ENCODE assay signal across 9 cellular contexts in the genomic region with DNA sequence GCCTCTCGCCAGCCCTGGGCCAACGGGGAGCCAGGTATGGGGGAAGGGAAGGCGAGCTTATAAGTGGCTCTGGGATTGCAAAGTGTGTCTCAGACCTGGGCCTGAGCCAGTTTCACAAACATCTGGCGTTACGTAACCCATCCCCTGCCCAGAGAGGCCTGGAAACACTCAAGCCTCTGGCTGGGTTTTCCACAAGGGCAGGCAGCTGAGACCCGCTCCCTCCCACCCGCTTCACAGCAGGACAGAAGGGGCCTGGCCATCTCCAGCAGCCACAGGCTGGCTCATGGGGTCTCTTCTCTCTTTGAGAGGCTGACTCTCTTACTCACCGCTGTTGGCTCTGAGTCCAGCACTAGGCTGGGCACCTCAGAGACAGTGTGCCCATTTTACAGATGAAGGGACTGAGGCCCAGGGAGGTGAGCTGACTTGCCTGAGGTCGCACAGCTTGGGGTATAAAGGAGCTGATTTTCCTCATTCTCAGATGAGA. TPM values are rescaled to one million over a fixed set of nuclear protein-coding genes. Genes with fewer than 3 reads are reported as not detected.
DNase-seq lines count a peak whose midpoint lies in the region; ATAC-seq and TF ChIP-seq lines count a peak whose summit lies in the region.
"Had no signal": no experiment of that assay in that cellular context is flagged by ENCODE, and none has a peak within 500 bp of the region (broad histone marks: within the 10 kb centered on the region; RNA-seq: fewer than 3 reads in every experiment).

No MANE protein-coding gene starts in this region.

- no peak overlapping the region for H3K9ac ChIP-seq in liver (ENCODE audit: low read depth in 1 of 2, low read length in 2 of 2)

- H3K4me3 ChIP-seq in body of pancreas (no peak overlapping the region), liver (ENCODE audit: low read depth in 1 of 3, low read length in 3 of 3) (no peak overlapping the region)
- H3K4me3 ChIP-seq: skin epidermis had no signal

- no peaks in the 10 kb centered on the region for H3K9me3 ChIP-seq in body of pancreas
- no peaks in the 10 kb centered on the region for H3K9me3 ChIP-seq in liver (ENCODE audit: control insufficient read depth in 4 of 4, low read length in 3 of 4)

- 52% methylated on average over 5 to 9 of the region's 9 CpGs for WGBS in body of pancreas, 2 donors
- WGBS in liver = 37% methylated on average over 9 of the region's 9 CpGs

- peak in 1 of 2 donors; percentile 34 for TF ChIP-seq RAD21 in liver (IDR thresholded peaks at IDR 0.05)

- ATAC-seq in body of pancreas (no peak), HG02840 (IDR thresholded peaks at IDR 0.05; ENCODE audit: low FRiP score, unreplicated experiment) (no peak)

- H3K36me3 ChIP-seq in body of pancreas (replicated peaks in 1 of 2; ENCODE audit: insufficient read depth in 1 of 2, low read depth in 2 of 2) (no peaks in the 10 kb centered on the region), liver (ENCODE audit: control insufficient read depth in 4 of 4, insufficient read depth in 3 of 4, low read depth in 1 of 4, low read length in 3 of 4) (no peaks in the 10 kb centered on the region)

- no peak for TF ChIP-seq POLR2A in body of pancreas (IDR thresholded peaks at IDR 0.05)

- TF ChIP-seq CTCF in body of pancreas (IDR thresholded peaks at IDR 0.05) (no peak), liver (IDR thresholded peaks at IDR 0.05; ENCODE audit: low read depth, low read length, missing input control) (no peak)

- H3K27me3 ChIP-seq in body of pancreas (no peaks in the 10 kb centered on the region), liver (ENCODE audit: control insufficient read depth in 4 of 4, insufficient read depth in 4 of 4, low read length in 3 of 4) (no peaks in the 10 kb centered on the region)

- H3K4me1 ChIP-seq in body of pancreas (peaks cover 13% of the 10 kb centered on the region), liver (ENCODE audit: control insufficient read depth in 4 of 4, insufficient read depth in 4 of 4, low read length in 3 of 4) (peaks cover 6 to 25% (median 13%) of the 10 kb centered on the region in 4 donors)

- intact Hi-C loops in body of pancreas (cut with DNase I) = no loop called here

- H3K27ac ChIP-seq in body of pancreas (no peak overlapping the region), liver (ENCODE audit: low read depth in 1 of 2, low read length in 2 of 2) (no peak overlapping the region)

- DNase-seq in Ammon's horn (ENCODE audit: low spot score) (peak; percentile 48), NCI-H187 treated with DMSO at 0.1 percent for 48 hours (lab: John Stamatoyannopoulos, UW) (peak; percentile 2), body of pancreas (peak; percentile 52 to 77 (median 69)), NCI-H1930 (lab: John Stamatoyannopoulos, UW) (no peak), T-helper 9 cell (no peak)
- DNase-seq in stimulated activated naive CD4-positive, alpha-beta T cell treated with Interleukin-2 at 50 U/mL for 16 hours (lab: John Stamatoyannopoulos, UW) = no peak

TF ChIP-seq in liver, 16 proteins besides CTCF, POLR2A, EP300 and RAD21:
- TF ChIP-seq EGR1 (IDR thresholded peaks at IDR 0.05; ENCODE audit: low read depth in 2 of 2) = no peak
- TF ChIP-seq YY1 (IDR thresholded peaks at IDR 0.05) = no peak
- no peak for TF ChIP-seq FOXA1 (IDR thresholded peaks at IDR 0.05)
- TF ChIP-seq, protein P1, sequence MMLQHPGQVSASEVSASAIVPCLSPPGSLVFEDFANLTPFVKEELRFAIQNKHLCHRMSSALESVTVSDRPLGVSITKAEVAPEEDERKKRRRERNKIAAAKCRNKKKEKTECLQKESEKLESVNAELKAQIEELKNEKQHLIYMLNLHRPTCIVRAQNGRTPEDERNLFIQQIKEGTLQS (IDR thresholded peaks at IDR 0.05) = no peak
- TF ChIP-seq, protein P2, sequence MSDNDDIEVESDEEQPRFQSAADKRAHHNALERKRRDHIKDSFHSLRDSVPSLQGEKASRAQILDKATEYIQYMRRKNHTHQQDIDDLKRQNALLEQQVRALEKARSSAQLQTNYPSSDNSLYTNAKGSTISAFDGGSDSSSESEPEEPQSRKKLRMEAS (IDR thresholded peaks at IDR 0.05) = no peak
- TF ChIP-seq HNF4A (conservative IDR thresholded peaks at IDR 0.05) = peak; percentile 29 to 41
- TF ChIP-seq, protein P3, sequence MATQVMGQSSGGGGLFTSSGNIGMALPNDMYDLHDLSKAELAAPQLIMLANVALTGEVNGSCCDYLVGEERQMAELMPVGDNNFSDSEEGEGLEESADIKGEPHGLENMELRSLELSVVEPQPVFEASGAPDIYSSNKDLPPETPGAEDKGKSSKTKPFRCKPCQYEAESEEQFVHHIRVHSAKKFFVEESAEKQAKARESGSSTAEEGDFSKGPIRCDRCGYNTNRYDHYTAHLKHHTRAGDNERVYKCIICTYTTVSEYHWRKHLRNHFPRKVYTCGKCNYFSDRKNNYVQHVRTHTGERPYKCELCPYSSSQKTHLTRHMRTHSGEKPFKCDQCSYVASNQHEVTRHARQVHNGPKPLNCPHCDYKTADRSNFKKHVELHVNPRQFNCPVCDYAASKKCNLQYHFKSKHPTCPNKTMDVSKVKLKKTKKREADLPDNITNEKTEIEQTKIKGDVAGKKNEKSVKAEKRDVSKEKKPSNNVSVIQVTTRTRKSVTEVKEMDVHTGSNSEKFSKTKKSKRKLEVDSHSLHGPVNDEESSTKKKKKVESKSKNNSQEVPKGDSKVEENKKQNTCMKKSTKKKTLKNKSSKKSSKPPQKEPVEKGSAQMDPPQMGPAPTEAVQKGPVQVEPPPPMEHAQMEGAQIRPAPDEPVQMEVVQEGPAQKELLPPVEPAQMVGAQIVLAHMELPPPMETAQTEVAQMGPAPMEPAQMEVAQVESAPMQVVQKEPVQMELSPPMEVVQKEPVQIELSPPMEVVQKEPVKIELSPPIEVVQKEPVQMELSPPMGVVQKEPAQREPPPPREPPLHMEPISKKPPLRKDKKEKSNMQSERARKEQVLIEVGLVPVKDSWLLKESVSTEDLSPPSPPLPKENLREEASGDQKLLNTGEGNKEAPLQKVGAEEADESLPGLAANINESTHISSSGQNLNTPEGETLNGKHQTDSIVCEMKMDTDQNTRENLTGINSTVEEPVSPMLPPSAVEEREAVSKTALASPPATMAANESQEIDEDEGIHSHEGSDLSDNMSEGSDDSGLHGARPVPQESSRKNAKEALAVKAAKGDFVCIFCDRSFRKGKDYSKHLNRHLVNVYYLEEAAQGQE (IDR thresholded peaks at IDR 0.05) = no peak
- peak; percentile 45 to 55 for TF ChIP-seq RXRA (IDR thresholded peaks at IDR 0.05)
- TF ChIP-seq TAF1 (conservative IDR thresholded peaks at IDR 0.05) = no peak
- TF ChIP-seq, protein P4, sequence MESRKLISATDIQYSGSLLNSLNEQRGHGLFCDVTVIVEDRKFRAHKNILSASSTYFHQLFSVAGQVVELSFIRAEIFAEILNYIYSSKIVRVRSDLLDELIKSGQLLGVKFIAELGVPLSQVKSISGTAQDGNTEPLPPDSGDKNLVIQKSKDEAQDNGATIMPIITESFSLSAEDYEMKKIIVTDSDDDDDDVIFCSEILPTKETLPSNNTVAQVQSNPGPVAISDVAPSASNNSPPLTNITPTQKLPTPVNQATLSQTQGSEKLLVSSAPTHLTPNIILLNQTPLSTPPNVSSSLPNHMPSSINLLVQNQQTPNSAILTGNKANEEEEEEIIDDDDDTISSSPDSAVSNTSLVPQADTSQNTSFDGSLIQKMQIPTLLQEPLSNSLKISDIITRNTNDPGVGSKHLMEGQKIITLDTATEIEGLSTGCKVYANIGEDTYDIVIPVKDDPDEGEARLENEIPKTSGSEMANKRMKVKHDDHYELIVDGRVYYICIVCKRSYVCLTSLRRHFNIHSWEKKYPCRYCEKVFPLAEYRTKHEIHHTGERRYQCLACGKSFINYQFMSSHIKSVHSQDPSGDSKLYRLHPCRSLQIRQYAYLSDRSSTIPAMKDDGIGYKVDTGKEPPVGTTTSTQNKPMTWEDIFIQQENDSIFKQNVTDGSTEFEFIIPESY (IDR thresholded peaks at IDR 0.05) = no peak
- TF ChIP-seq NR2F2 (IDR thresholded peaks at IDR 0.05) = peak; percentile 16
- no peak for TF ChIP-seq FOXA2 (IDR thresholded peaks at IDR 0.05)
- peak; percentile 36 for TF ChIP-seq SP1 (IDR thresholded peaks at IDR 0.05)
- TF ChIP-seq HNF4G (IDR thresholded peaks at IDR 0.05) = no peak
- TF ChIP-seq GABPA (IDR thresholded peaks at IDR 0.05 in 1 of 2, conservative IDR thresholded peaks at IDR 0.05 in 1 of 2) = peak in 1 of 2 donors; percentile 9
- TF ChIP-seq JUND (IDR thresholded peaks at IDR 0.05) = peak in 1 of 2 donors; percentile 8

RNA-seq across cellular contexts. Expression of a gene that starts 44.5 kb away (rescaled TPM):
- total RNA-seq in body of pancreas = 10 to 100 TPM; 65.6 to 76.5 TPM
- total RNA-seq in liver = 10 to 100 TPM; 24.8 to 41.1 TPM
- polyA plus RNA-seq in liver = 10 to 100 TPM in 1 of 2 donors, 1 to 10 TPM in 1; 4.8 to 18.3 TPM

RNA-seq across cellular contexts. Expression of a gene that starts 55.2 kb away (rescaled TPM):
- total RNA-seq in body of pancreas (10 to 100 TPM; 10.4 to 19.1 TPM), liver (10 to 100 TPM; 11.3 to 16.5 TPM)
- 10 to 100 TPM in 1 of 2 donors, 1 to 10 TPM in 1; 6.9 to 11.6 TPM for polyA plus RNA-seq in liver

Comparison
In these comparisons a context has a peak if more than half of its experiments do, and no peak if none do; other contexts are left out.
1. DNase-seq: peak in Ammon's horn (single experiment), NCI-H187 treated with DMSO at 0.1 percent for 48 hours (single experiment) and body of pancreas (4 of 4); none in NCI-H1930 (0 of 2), T-helper 9 cell (single experiment) and stimulated activated naive CD4-positive, alpha-beta T cell treated with Interleukin-2 at 50 U/mL for 16 hours (single experiment).